10 cellular contexts compared by ENCODE assay signal in the genomic region with DNA sequence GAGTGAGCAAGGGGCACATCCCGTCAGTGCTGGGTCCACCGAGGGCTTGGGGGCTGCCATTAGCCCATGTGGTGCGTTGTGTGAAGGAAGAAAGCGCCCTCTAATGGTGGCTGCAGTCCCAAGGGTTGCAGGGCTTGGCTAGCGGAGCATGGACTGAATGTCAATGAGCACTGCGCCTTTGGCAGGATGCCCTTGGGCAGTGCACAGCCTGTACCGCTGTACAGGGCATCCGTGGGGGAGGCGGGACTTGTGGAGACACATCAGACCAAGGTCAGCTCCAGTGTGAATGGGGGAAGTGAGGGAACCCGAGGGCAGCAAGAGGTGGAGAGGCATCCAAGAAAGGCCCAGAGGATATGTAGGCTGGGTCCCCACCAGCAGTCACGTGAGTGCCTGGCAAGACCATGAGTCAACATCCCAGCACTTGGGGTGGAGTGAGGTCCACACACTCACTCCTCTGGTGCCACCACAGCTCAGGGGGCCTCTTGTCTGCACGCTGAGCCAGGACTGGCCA.
A peak's percentile ranks its signal among the peaks of the same experiment; 100 is the strongest.
DNase-seq lines count a peak whose midpoint lies in the region; ATAC-seq and TF ChIP-seq lines count a peak whose summit lies in the region.
"Had no signal": no experiment of that assay in that cellular context is flagged by ENCODE, and none has a peak within 500 bp of the region (broad histone marks: within the 10 kb centered on the region; RNA-seq: fewer than 3 reads in every experiment).

No MANE protein-coding gene starts in this region.

- DNase-seq in left ventricle myocardium superior, result no peak
- no peak for DNase-seq in left cardiac atrium
- peak; percentile 16 for DNase-seq in OCI-M1 (lab: John Stamatoyannopoulos, UW)
- DNase-seq in fibroblast of mammary gland (ENCODE audit: low read depth), result peak; percentile 51
- DNase-seq in spleen, result no peak
- DNase-seq in SIG-M5 (lab: John Stamatoyannopoulos, UW), result no peak
- DNase-seq: NCI-H2227 treated with DMSO at 0.1 percent for 48 hours had no signal

- TF ChIP-seq POLR2A in spleen (IDR thresholded peaks at IDR 0.05), result no peak

- H3K9me3 ChIP-seq in spleen, result no peaks in the 10 kb centered on the region

- intact Hi-C loops in left ventricle myocardium superior (cut with micrococcal nuclease) (no loop called here), left cardiac atrium (cut with DNase I) (loop anchor here in 1 of 2 donors (10.0 kb wide), 1 partner anchor 57 kb away; no protein-coding TSS in a partner anchor), spleen (cut with DNase I; ENCODE audit: low total_unique reads) (no loop called here)

- no peaks in the 10 kb centered on the region for H3K27me3 ChIP-seq in spleen (replicated peaks in 1 of 7)

- TF ChIP-seq CTCF in fibroblast of mammary gland (conservative IDR thresholded peaks at IDR 0.05; ENCODE audit: control insufficient read depth, insufficient read depth, low read depth, low read length), result no peak
- no peak for TF ChIP-seq CTCF in spleen (IDR thresholded peaks at IDR 0.05 in 8 of 11, conservative IDR thresholded peaks at IDR 0.05 in 3 of 11)

- peak; percentile 31 for ATAC-seq in left ventricle myocardium superior
- ATAC-seq in left cardiac atrium, result no peak
- ATAC-seq in HG02588 (IDR thresholded peaks at IDR 0.05; ENCODE audit: unreplicated experiment), result no peak
- no peak for ATAC-seq in HG02885 (IDR thresholded peaks at IDR 0.05; ENCODE audit: poor library complexity, unreplicated experiment)

- H3K4me3 ChIP-seq in fibroblast of mammary gland (ENCODE audit: control insufficient read depth, low read depth, low read length) (no peak overlapping the region), spleen (no peak overlapping the region)
- H3K4me3 ChIP-seq: coronary artery had no signal

- WGBS in spleen, 5 donors, result 55 to 76% (median 70%) methylated on average over 8 to 12 of the region's 12 CpGs

- no peaks in the 10 kb centered on the region for H3K36me3 ChIP-seq in spleen

- no peak overlapping the region for H3K27ac ChIP-seq in spleen
- H3K27ac ChIP-seq: coronary artery had no signal

- H3K4me1 ChIP-seq in spleen, result peaks cover 14 to 61% (median 26%) of the 10 kb centered on the region in 6 donors

Comparison
In these comparisons a context has a peak if more than half of its experiments do, and no peak if none do; other contexts are left out.
1. DNase-seq: peak in OCI-M1 (single experiment) and fibroblast of mammary gland (single experiment); none in left ventricle myocardium superior (single experiment), left cardiac atrium (single experiment), spleen (single experiment) and SIG-M5 (single experiment).